In genomic region chr5:110297152-110297670, GRCh38 we compare ENCODE assay signal across 21 cellular contexts.
"Had no signal": no experiment of that assay in that cellular context is flagged by ENCODE, and none has a peak within 500 bp of the region (broad histone marks: within the 10 kb centered on the region; RNA-seq: fewer than 3 reads in every experiment).

No MANE protein-coding gene starts in this region.

- H3K4me1 Mint-ChIP-seq: memory B cell had no signal

- H3K27ac Mint-ChIP-seq: memory B cell; mesothelial cell of epicardium; natural killer cell treated with Interleukin-12 subunit alpha and Interleukin-12 subunit beta and Interleukin-15 and Interleukin-18, amount 100 ng/mL, for 72 hours; progenitor cell of endocrine pancreas; type B pancreatic cell had no signal

- H3K36me3 ChIP-seq: esophagus squamous epithelium, gastroesophageal sphincter, left lung, lower lobe of right lung, pancreas, suprapubic skin, thyroid gland had no signal

- H3K36me3 Mint-ChIP-seq: memory B cell; natural killer cell treated with Interleukin-12 subunit alpha and Interleukin-12 subunit beta and Interleukin-15 and Interleukin-18, amount 100 ng/mL, for 72 hours; type B pancreatic cell had no signal

- H3K9me3 ChIP-seq: esophagus squamous epithelium, pancreas, suprapubic skin, thyroid gland had no signal

- H3K27me3 ChIP-seq: esophagus squamous epithelium, gastroesophageal sphincter, left lung, pancreas, suprapubic skin, thyroid gland had no signal

- DNase-seq: dermis blood vessel endothelial cell; esophagus squamous epithelium; foreskin fibroblast; glutamatergic neuron; islet precursor cell; left lung; lower lobe of right lung; occipital lobe; pancreas; right cardiac atrium; small intestine; stimulated activated CD4-positive, alpha-beta T cell treated with anti-CD3 and anti-CD28 coated beads, Interleukin-12 subunit alpha, Interleukin-12 subunit beta, amount 100 ng/mL, for 4 hours; stimulated activated naive CD4-positive, alpha-beta T cell treated with Interleukin-2 at 50 U/mL for 16 hours; thyroid gland had no signal

- H3K4me3 ChIP-seq: esophagus squamous epithelium, gastroesophageal sphincter, left lung, lower lobe of right lung, pancreas, suprapubic skin, thyroid gland had no signal

- H3K4me3 Mint-ChIP-seq: memory B cell; mesothelial cell of epicardium; natural killer cell treated with Interleukin-12 subunit alpha and Interleukin-12 subunit beta and Interleukin-15 and Interleukin-18, amount 100 ng/mL, for 72 hours; type B pancreatic cell had no signal

- H3K27ac ChIP-seq: esophagus squamous epithelium, gastroesophageal sphincter, left lung, lower lobe of right lung, pancreas, suprapubic skin, thyroid gland had no signal

- H3K27me3 Mint-ChIP-seq: memory B cell; natural killer cell treated with Interleukin-12 subunit alpha and Interleukin-12 subunit beta and Interleukin-15 and Interleukin-18, amount 100 ng/mL, for 72 hours; progenitor cell of endocrine pancreas had no signal
